9 cellular contexts compared by ENCODE assay signal in the genomic region with DNA sequence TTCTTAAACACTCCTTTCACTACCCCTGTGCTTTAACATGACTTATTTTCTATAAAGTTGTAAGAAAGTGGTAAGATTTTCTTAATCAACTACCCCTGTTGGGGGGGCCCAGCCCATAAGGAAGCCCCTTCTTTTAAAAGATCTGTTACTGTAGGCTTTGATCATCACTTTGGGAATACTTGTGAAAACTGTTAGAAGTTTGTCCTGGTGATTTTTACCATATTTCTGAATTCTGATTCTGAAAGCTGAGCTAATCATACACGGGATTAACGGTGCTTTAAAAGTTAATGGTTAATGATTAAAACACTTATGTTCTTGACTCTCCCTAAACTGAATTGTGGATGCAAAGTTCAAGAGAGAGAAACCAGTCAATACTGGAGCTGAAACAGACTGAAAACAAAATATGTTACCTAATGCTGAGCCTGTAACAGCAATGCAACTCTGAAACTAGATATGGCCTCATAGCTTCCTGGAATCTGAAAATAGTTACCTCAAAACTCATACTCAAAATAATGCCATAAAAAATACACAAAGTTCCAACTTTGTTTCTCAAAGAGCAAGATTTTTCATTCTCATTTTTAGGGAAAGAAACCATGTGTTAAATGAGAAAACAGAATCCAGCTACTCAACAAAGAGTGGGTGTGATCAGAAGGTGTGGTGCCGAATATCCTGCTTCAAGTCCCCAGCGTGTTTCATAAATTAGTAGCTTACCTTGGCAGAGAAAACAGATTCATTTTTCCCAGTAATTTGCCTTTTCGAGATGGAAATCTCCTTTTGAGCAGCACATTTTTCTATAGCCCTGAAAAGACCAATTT. TPM values are rescaled to one million over a fixed set of nuclear protein-coding genes. Genes with fewer than 3 reads are reported as not detected.
DNase-seq lines count a peak whose midpoint lies in the region; ATAC-seq and TF ChIP-seq lines count a peak whose summit lies in the region.
"Had no signal": no experiment of that assay in that cellular context is flagged by ENCODE, and none has a peak within 500 bp of the region (broad histone marks: within the 10 kb centered on the region; RNA-seq: fewer than 3 reads in every experiment).

No MANE protein-coding gene starts in this region.

- H3K4me3 ChIP-seq in ascending aorta, result no peak overlapping the region

- H3K9me3 Mint-ChIP-seq in CD14-positive monocyte, result no peaks in the 10 kb centered on the region

- ATAC-seq in GM18508 (IDR thresholded peaks at IDR 0.05; ENCODE audit: insufficient read depth, unreplicated experiment) (peak; percentile 84), HG02610 (IDR thresholded peaks at IDR 0.05; ENCODE audit: unreplicated experiment) (peak; percentile 62)

- intact Hi-C loops in ascending aorta (cut with DNase I), result loop anchor here (1.0 to 10.0 kb wide), 7 partner anchors 59 to 475 kb away; a partner anchor contains a TSS
- intact Hi-C loops in CD14-positive monocyte (cut with micrococcal nuclease), result loop anchor here in 1 of 2 donors (10.0 kb wide), 1 partner anchor 939 kb away; no protein-coding TSS in a partner anchor

- H3K4me1 ChIP-seq in ascending aorta, result peaks cover 11 to 40% of the 10 kb centered on the region in 2 donors

- H3K4me1 Mint-ChIP-seq in CD14-positive monocyte, result peaks cover 12% of the 10 kb centered on the region

- H3K36me3 ChIP-seq in ascending aorta, result no peaks in the 10 kb centered on the region

- no peaks in the 10 kb centered on the region for H3K27me3 ChIP-seq in ascending aorta

- no peak overlapping the region for H3K27ac Mint-ChIP-seq in CD14-positive monocyte

- peak overlapping the region; percentile 91 to 94 for H3K27ac ChIP-seq in ascending aorta

- H3K4me3 Mint-ChIP-seq in CD14-positive monocyte, result no peak overlapping the region

- H3K36me3 Mint-ChIP-seq in CD14-positive monocyte, result no peaks in the 10 kb centered on the region

- H3K27me3 Mint-ChIP-seq in CD14-positive monocyte (ENCODE audit: low read depth in 3 of 3), result peaks cover 0 to 3% (median 2%) of the 10 kb centered on the region in 3 donors

- no peaks in the 10 kb centered on the region for H3K9me3 ChIP-seq in ascending aorta

- TF ChIP-seq CTCF in ascending aorta (IDR thresholded peaks at IDR 0.05) (no peak), CD14-positive monocyte (IDR thresholded peaks at IDR 0.05) (no peak)

- no peak for DNase-seq in ascending aorta (ENCODE audit: low spot score in 2 of 2)
- DNase-seq in myocyte (ENCODE audit: low read depth), result peak; percentile 28
- DNase-seq in stimulated activated CD8-positive, alpha-beta memory T cell treated with anti-CD3 and anti-CD28 coated beads, Interleukin-4, amount 100 ng/mL, for 48 hours, result no peak
- DNase-seq in activated CD4-positive, alpha-beta T cell treated with anti-CD3 and anti-CD28 coated beads, Interleukin-2, amount 50 U/mL, for 1 hour, result no peak
- no peak for DNase-seq in CD14-positive monocyte (ENCODE audit: low spot score)
- DNase-seq in NCI-H526 treated with DMSO at 0.1 percent for 48 hours (lab: John Stamatoyannopoulos, UW), result no peak

RNA-seq across cellular contexts. Expression of a gene that starts 31.6 kb away (rescaled TPM):
- not detected for total RNA-seq in ascending aorta
- not detected in 2 replicates for total RNA-seq in myocyte
- not detected for polyA plus RNA-seq in myocyte (2012)
- not detected for polyA plus RNA-seq in CD14-positive monocyte
- polyA plus RNA-seq: neural cell had no signal

RNA-seq across cellular contexts. Expression of a gene that starts 51.0 kb away (rescaled TPM):
- 4.6 TPM for total RNA-seq in ascending aorta
- total RNA-seq in myocyte, result not detected in 2 replicates
- not detected for polyA plus RNA-seq in myocyte (2012)
- polyA plus RNA-seq in CD14-positive monocyte, result not detected
- polyA plus RNA-seq: neural cell had no signal
